20 cellular contexts compared by ENCODE assay signal in the genomic region with DNA sequence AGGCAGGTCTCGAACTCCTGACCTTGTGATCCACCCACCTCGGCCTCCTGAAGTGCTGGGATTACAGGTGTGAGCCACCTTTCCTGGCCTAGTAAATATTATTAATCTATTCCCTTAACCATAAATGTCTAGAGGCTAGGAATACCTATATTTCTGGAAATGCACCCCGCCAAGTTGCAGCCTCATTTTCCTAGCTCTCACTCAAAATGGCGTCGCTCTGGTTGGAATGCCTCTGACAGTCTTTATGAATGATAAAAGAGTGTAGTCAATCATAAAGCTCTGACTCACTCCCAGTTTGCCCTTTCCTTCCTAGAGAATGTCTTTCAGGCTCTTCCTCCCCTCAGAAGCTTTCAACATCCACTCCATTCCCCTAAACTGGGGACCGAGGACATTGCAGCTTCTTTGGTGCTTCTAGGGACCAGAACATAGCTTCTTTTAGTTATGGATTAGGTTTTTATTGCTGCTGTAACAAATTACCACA. TPM values are rescaled to one million over a fixed set of nuclear protein-coding genes. Genes with fewer than 3 reads are reported as not detected.
A peak's percentile ranks its signal among the peaks of the same experiment; 100 is the strongest.
DNase-seq lines count a peak whose midpoint lies in the region; ATAC-seq and TF ChIP-seq lines count a peak whose summit lies in the region.
"Had no signal": no experiment of that assay in that cellular context is flagged by ENCODE, and none has a peak within 500 bp of the region (broad histone marks: within the 10 kb centered on the region; RNA-seq: fewer than 3 reads in every experiment).

No MANE protein-coding gene starts in this region.

- CTCF ChIA-PET in T-cell (lab: Charles Lee) = interaction anchor here (0.5 to 1.6 kb wide), 4 partner anchors 8 to 19 kb away, joined by 3 to 4 read pairs (median 3); no protein-coding TSS in a partner anchor
- CTCF ChIA-PET in Calu3 (lab: Charles Lee) = interaction anchor here (0.6 to 1.2 kb wide), 2 partner anchors 11 to 131 kb away, joined by 3 to 5 read pairs; no protein-coding TSS in a partner anchor

- H3K4me1 Mint-ChIP-seq in stimulated activated naive CD8-positive, alpha-beta T cell treated with anti-CD3 and anti-CD28 coated beads, Interleukin-15, Interleukin-2, amounts not matched to agents 100 ng/mL and 50 ng/mL, for 24 hours (ENCODE audit: low read depth) = peaks cover 19% of the 10 kb centered on the region
- H3K4me1 Mint-ChIP-seq in T-cell = peaks cover 6 to 13% (median 12%) of the 10 kb centered on the region in 3 donors
- peaks cover 18% of the 10 kb centered on the region for H3K4me1 Mint-ChIP-seq in central memory CD8-positive, alpha-beta T cell
- peaks cover 5% of the 10 kb centered on the region for H3K4me1 Mint-ChIP-seq in Calu3 (ENCODE audit: low read depth, unreplicated experiment)
- H3K4me1 Mint-ChIP-seq: brain had no signal

- intact Hi-C loops in Calu3 (cut with micrococcal nuclease; ENCODE audit: unreplicated experiment) (no loop called here), cardiac septum (cut with DNase I) (no loop called here)

- POLR2A ChIA-PET in T-cell (lab: Charles Lee) = interaction anchor here in 1 of 2 donors (1.1 kb wide), 1 partner anchor 11 kb away, joined by 5 read pairs; no protein-coding TSS in a partner anchor

- peaks cover 20% of the 10 kb centered on the region for H3K27me3 Mint-ChIP-seq in stimulated activated naive CD8-positive, alpha-beta T cell treated with anti-CD3 and anti-CD28 coated beads, Interleukin-15, Interleukin-2, amounts not matched to agents 100 ng/mL and 50 ng/mL, for 24 hours
- peaks cover 0 to 18% of the 10 kb centered on the region in 2 donors for H3K27me3 Mint-ChIP-seq in T-cell
- H3K27me3 Mint-ChIP-seq in central memory CD8-positive, alpha-beta T cell = no peaks in the 10 kb centered on the region
- peaks cover 54% of the 10 kb centered on the region for H3K27me3 Mint-ChIP-seq in Calu3 (ENCODE audit: unreplicated experiment)

- H3K4me3 Mint-ChIP-seq in stimulated activated naive CD8-positive, alpha-beta T cell treated with anti-CD3 and anti-CD28 coated beads, Interleukin-15, Interleukin-2, amounts not matched to agents 100 ng/mL and 50 ng/mL, for 24 hours = peak overlapping the region; percentile 67
- peak overlapping the region; percentile 25 to 57 (median 33) for H3K4me3 Mint-ChIP-seq in T-cell
- peak overlapping the region; percentile 59 for H3K4me3 Mint-ChIP-seq in central memory CD8-positive, alpha-beta T cell
- no peak overlapping the region for H3K4me3 Mint-ChIP-seq in Calu3 (ENCODE audit: low read depth, unreplicated experiment)
- H3K4me3 Mint-ChIP-seq: brain; T-helper 1 cell treated with Interleukin-12 subunit alpha and Interleukin-12 subunit beta and Interleukin-4 antibody, amounts not matched to agents 30 μg/mL and 1 μg/mL, for 36 hours had no signal

- H3K27ac Mint-ChIP-seq in stimulated activated naive CD8-positive, alpha-beta T cell treated with anti-CD3 and anti-CD28 coated beads, Interleukin-15, Interleukin-2, amounts not matched to agents 100 ng/mL and 50 ng/mL, for 24 hours = peak overlapping the region; percentile 95
- H3K27ac Mint-ChIP-seq in T-cell = peak overlapping the region; percentile 71 to 83
- peak overlapping the region; percentile 82 for H3K27ac Mint-ChIP-seq in central memory CD8-positive, alpha-beta T cell (ENCODE audit: low read depth)
- no peak overlapping the region for H3K27ac Mint-ChIP-seq in Calu3 (ENCODE audit: unreplicated experiment)
- H3K27ac Mint-ChIP-seq: brain; progenitor cell of endocrine pancreas; T-helper 1 cell treated with Interleukin-12 subunit alpha and Interleukin-12 subunit beta and Interleukin-4 antibody, amounts not matched to agents 30 μg/mL and 1 μg/mL, for 36 hours had no signal

- TF ChIP-seq CTCF in Calu3 (IDR thresholded peaks at IDR 0.05; ENCODE audit: unreplicated experiment) = no peak

- peaks cover 4% of the 10 kb centered on the region for H3K36me3 Mint-ChIP-seq in stimulated activated naive CD8-positive, alpha-beta T cell treated with anti-CD3 and anti-CD28 coated beads, Interleukin-15, Interleukin-2, amounts not matched to agents 100 ng/mL and 50 ng/mL, for 24 hours (ENCODE audit: low read depth)
- H3K36me3 Mint-ChIP-seq in T-cell = peaks cover 7% of the 10 kb centered on the region
- H3K36me3 Mint-ChIP-seq in central memory CD8-positive, alpha-beta T cell (ENCODE audit: insufficient read depth) = no peaks in the 10 kb centered on the region
- H3K36me3 Mint-ChIP-seq in Calu3 (ENCODE audit: insufficient read depth, unreplicated experiment) = no peaks in the 10 kb centered on the region
- H3K36me3 Mint-ChIP-seq: brain had no signal

- BruUV-seq in Calu3 (replicated peaks; lab: Mats Ljungman, UMichigan) = no TSS peak

- peaks cover 5% of the 10 kb centered on the region for H3K9me3 Mint-ChIP-seq in stimulated activated naive CD8-positive, alpha-beta T cell treated with anti-CD3 and anti-CD28 coated beads, Interleukin-15, Interleukin-2, amounts not matched to agents 100 ng/mL and 50 ng/mL, for 24 hours
- H3K9me3 Mint-ChIP-seq in T-cell = peaks cover 5 to 14% (median 5%) of the 10 kb centered on the region in 3 donors
- peaks cover 5% of the 10 kb centered on the region for H3K9me3 Mint-ChIP-seq in central memory CD8-positive, alpha-beta T cell
- peaks cover 9% of the 10 kb centered on the region for H3K9me3 Mint-ChIP-seq in Calu3 (ENCODE audit: low read depth, unreplicated experiment)

- ATAC-seq in stimulated activated naive CD8-positive, alpha-beta T cell treated with anti-CD3 and anti-CD28 coated beads, Interleukin-15, Interleukin-2, amounts not matched to agents 100 U/mL and 50 U/mL, for 24 hours = no peak
- peak in 1 of 4 experiments; percentile 16 for ATAC-seq in T-cell (replicated peaks in 1 of 4)
- no peak for ATAC-seq in central memory CD8-positive, alpha-beta T cell (replicated peaks; ENCODE audit: extremely low read depth, poor library complexity, severe bottlenecking)
- ATAC-seq: left lung had no signal

- no peak for DNase-seq in stimulated activated naive CD8-positive, alpha-beta T cell treated with anti-CD3 and anti-CD28 coated beads, Interleukin-15, Interleukin-2, amounts not matched to agents 100 U/mL and 50 U/mL, for 24 hours
- DNase-seq in T-cell (no peak), COLO829 (ENCODE audit: low spot score) (no peak), Calu3 (no peak), cardiac septum (ENCODE audit: low spot score) (no peak)
- DNase-seq in central memory CD8-positive, alpha-beta T cell (ENCODE audit: low spot score in 2 of 2) = no peak
- DNase-seq: Caco-2, colonic mucosa, glutamatergic neuron, KG1, left lung, midbrain, NCI-H1048, NCI-H2029 treated with DMSO at 0.1 percent for 48 hours, transverse colon, WERI-Rb-1 had no signal

RNA-seq across cellular contexts. Expression of a gene that starts 14.1 kb away (rescaled TPM):
- total RNA-seq in T-cell (10 to 100 TPM; 46.4 to 57.4 (median 54.1) TPM), Calu3 (2022) (89.9 and 118 TPM in 2 replicates), cardiac septum (24.2 TPM)
